Comparison of ENCODE assay signal across 3 cellular contexts in the genomic region with DNA sequence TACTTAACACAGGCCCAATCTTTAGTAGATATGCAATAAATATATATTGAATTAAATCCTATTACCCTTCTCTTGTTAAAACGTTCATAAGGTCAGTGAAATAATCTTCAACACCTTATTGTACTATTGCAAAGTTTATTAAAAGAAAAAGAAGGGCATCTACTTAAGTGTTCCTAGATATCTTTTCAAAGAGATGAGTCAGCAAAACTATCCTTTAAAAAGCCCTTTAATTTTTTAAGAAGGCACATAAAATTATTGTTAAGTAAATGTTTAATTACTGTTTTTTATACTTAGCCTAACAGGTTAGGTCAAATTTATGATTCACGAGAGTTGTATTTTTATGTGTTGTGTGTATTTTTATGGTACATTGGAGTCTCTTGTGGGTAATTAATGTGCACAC.
TF ChIP-seq lines count a peak whose summit lies in the region.

No MANE protein-coding gene starts in this region.

TF ChIP-seq in HepG2, 621 proteins besides CTCF, POLR2A, EP300 and RAD21:
- peak; percentile 79 for TF ChIP-seq MAFF (IDR thresholded peaks at IDR 0.05; ENCODE audit: low read depth, low read length)
- no peak for TF ChIP-seq ZNF275 (CRISPR knock-in tag; IDR thresholded peaks at IDR 0.05; ENCODE audit: borderline replicate concordance)
- TF ChIP-seq MAFK (conservative IDR thresholded peaks at IDR 0.05 in 1 of 2, IDR thresholded peaks at IDR 0.05 in 1 of 2; ENCODE audit: low read length in 2 of 2): peak; percentile 62 to 88
- no peak for TF ChIP-seq ZNF225 (CRISPR knock-in tag; IDR thresholded peaks at IDR 0.05)
- TF ChIP-seq, protein P1, sequence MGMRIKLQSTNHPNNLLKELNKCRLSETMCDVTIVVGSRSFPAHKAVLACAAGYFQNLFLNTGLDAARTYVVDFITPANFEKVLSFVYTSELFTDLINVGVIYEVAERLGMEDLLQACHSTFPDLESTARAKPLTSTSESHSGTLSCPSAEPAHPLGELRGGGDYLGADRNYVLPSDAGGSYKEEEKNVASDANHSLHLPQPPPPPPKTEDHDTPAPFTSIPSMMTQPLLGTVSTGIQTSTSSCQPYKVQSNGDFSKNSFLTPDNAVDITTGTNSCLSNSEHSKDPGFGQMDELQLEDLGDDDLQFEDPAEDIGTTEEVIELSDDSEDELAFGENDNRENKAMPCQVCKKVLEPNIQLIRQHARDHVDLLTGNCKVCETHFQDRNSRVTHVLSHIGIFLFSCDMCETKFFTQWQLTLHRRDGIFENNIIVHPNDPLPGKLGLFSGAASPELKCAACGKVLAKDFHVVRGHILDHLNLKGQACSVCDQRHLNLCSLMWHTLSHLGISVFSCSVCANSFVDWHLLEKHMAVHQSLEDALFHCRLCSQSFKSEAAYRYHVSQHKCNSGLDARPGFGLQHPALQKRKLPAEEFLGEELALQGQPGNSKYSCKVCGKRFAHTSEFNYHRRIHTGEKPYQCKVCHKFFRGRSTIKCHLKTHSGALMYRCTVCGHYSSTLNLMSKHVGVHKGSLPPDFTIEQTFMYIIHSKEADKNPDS (CRISPR knock-in tag; IDR thresholded peaks at IDR 0.05): no peak
TF ChIP-seq in HepG2: peak in this region for 2.

TF ChIP-seq in K562, 482 proteins besides CTCF, POLR2A, EP300 and RAD21:
- TF ChIP-seq ZNF316 (IDR thresholded peaks at IDR 0.05) (peak; percentile 69), MAFF (IDR thresholded peaks at IDR 0.05; ENCODE audit: low read length) (peak; percentile 59; the same call in 1 of the 2 replicates), PYGO2 (tag; IDR thresholded peaks at IDR 0.05) (no peak), C11orf30 (IDR thresholded peaks at IDR 0.05; ENCODE audit: low read depth) (peak; percentile 55; the same call in 1 of the 2 replicates), MAFK (IDR thresholded peaks at IDR 0.05; ENCODE audit: low read length) (peak; percentile 72), MAFG (tag; conservative IDR thresholded peaks at IDR 0.05) (peak; percentile 62)
- TF ChIP-seq, protein P2, sequence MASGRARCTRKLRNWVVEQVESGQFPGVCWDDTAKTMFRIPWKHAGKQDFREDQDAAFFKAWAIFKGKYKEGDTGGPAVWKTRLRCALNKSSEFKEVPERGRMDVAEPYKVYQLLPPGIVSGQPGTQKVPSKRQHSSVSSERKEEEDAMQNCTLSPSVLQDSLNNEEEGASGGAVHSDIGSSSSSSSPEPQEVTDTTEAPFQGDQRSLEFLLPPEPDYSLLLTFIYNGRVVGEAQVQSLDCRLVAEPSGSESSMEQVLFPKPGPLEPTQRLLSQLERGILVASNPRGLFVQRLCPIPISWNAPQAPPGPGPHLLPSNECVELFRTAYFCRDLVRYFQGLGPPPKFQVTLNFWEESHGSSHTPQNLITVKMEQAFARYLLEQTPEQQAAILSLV (tag; IDR thresholded peaks at IDR 0.05): no peak
TF ChIP-seq in K562: peak in this region for 5.

TF ChIP-seq in H1, 55 proteins besides CTCF, POLR2A, EP300 and RAD21:
- peak; percentile 40; the same call in 1 of the 2 replicates for TF ChIP-seq MAFK (IDR thresholded peaks at IDR 0.05; ENCODE audit: low read depth, low read length)
- no peak for TF ChIP-seq SIX5 (IDR thresholded peaks at IDR 0.05; ENCODE audit: low read depth, low read length)
